8 cellular contexts compared by ENCODE assay signal in the genomic region with DNA sequence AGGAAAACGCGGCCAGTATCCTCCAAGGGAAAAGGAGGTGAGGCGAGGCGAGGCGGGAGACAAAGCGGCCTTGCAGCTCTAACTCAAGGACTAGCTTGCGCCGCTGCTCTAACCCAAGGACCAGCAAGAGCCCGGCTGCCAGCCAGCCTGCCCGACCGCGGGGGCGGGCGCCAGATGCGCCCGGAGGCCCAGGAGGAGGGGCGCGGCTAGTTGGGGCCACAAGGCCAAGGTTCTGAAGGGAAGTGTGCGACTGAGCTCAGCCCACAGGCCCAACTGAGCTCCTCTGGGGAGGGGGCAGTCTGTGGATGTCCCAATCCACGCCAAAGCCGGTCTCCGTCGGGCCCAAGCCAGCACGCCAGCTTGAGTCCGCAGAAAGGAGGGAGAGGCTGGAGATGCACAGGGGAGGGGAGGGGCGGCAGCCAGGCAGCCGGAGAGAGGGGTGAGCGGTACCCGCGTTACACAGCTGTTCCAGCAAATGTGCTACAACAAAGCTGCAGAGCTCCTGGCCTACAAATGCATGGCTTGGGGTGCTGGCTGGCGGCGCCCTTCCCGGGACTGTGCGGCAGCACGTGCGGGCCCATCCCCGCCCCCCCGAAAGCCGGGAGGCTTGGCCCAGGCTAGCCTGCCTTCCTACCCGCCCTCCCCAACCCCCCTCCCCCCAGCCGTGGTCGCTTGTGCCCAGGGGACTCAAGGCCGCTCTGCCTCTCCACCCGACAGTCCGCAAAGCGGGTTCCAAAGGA. TPM values are rescaled to one million over a fixed set of nuclear protein-coding genes. Genes with fewer than 3 reads are reported as not detected.
DNase-seq lines count a peak whose midpoint lies in the region; ATAC-seq and TF ChIP-seq lines count a peak whose summit lies in the region.

No MANE protein-coding gene starts in this region.

- H3K4me1 Mint-ChIP-seq in CD8-positive, alpha-beta memory T cell: peaks cover 6 to 29% (median 16%) of the 10 kb centered on the region in 3 donors

- H3K27ac Mint-ChIP-seq in CD8-positive, alpha-beta memory T cell: peak overlapping the region in 3 of 8 donors; percentile 3 to 78 (median 17)

- H3K9me3 Mint-ChIP-seq in CD8-positive, alpha-beta memory T cell: no peaks in the 10 kb centered on the region

- no CpG with 5 or more reads among the region's 46 CpGs for WGBS in mesendoderm (ENCODE audit: extremely low coverage, insufficient coverage, low lambda C conversion rate)

- no peaks in the 10 kb centered on the region for H3K36me3 ChIP-seq in CD8-positive, alpha-beta memory T cell (ENCODE audit: insufficient read depth, low read length)
- H3K36me3 ChIP-seq in HUES48 (ENCODE audit: control insufficient read depth, insufficient read depth, low read length) (no peaks in the 10 kb centered on the region), endocrine pancreas (ENCODE audit: control insufficient read depth, insufficient read depth, low read length) (no peaks in the 10 kb centered on the region), mesendoderm (ENCODE audit: control insufficient read depth, insufficient read depth, low read length) (no peaks in the 10 kb centered on the region), stomach smooth muscle (ENCODE audit: control insufficient read depth in 2 of 2, insufficient read depth in 2 of 2, low read length in 2 of 2) (no peaks in the 10 kb centered on the region)

- H3K27me3 Mint-ChIP-seq in CD8-positive, alpha-beta memory T cell: peaks cover 0 to 4% of the 10 kb centered on the region in 2 donors

- CTCF ChIA-PET in CD8-positive, alpha-beta memory T cell (lab: Charles Lee): no interaction called here

- H2BK15ac ChIP-seq in mesendoderm (replicated peaks; ENCODE audit: low read depth): no peak overlapping the region

- H3K79me1 ChIP-seq in mesendoderm (ENCODE audit: low read length): no peaks in the 10 kb centered on the region

- no peak overlapping the region for H2BK120ac ChIP-seq in mesendoderm (ENCODE audit: low read depth, low read length)

- H3K79me2 ChIP-seq in mesendoderm (ENCODE audit: control insufficient read depth, insufficient read depth, low read length): no peaks in the 10 kb centered on the region

- peak overlapping the region; percentile 35; the same call in 1 of the 2 replicates for H3K9ac ChIP-seq in HUES48 (ENCODE audit: low read depth, low read length)
- H3K9ac ChIP-seq in endocrine pancreas (ENCODE audit: control insufficient read depth, insufficient read depth, low read length): peak overlapping the region; percentile 39
- H3K9ac ChIP-seq in mesendoderm (ENCODE audit: low read length): peak overlapping the region; percentile 76
- peak overlapping the region; percentile 62 to 64 for H3K9ac ChIP-seq in stomach smooth muscle (ENCODE audit: low read length in 2 of 2)

- H3K27me3 ChIP-seq in CD8-positive, alpha-beta memory T cell (ENCODE audit: insufficient read depth, low read length, poor library complexity, severe bottlenecking): no peaks in the 10 kb centered on the region
- H3K27me3 ChIP-seq in HUES48 (ENCODE audit: control insufficient read depth, insufficient read depth, low read length): peaks cover 11% of the 10 kb centered on the region
- H3K27me3 ChIP-seq in endocrine pancreas (ENCODE audit: control insufficient read depth, insufficient read depth, low read length): no peaks in the 10 kb centered on the region
- no peaks in the 10 kb centered on the region for H3K27me3 ChIP-seq in mesendoderm (ENCODE audit: insufficient read depth, low read length, poor library complexity)
- peaks cover 0 to 2% of the 10 kb centered on the region in 2 donors for H3K27me3 ChIP-seq in stomach smooth muscle (ENCODE audit: control insufficient read depth in 1 of 2, insufficient read depth in 2 of 2, low read length in 2 of 2)

- POLR2A ChIA-PET in CD8-positive, alpha-beta memory T cell (lab: Charles Lee): no interaction called here

- H3K27ac ChIP-seq in CD8-positive, alpha-beta memory T cell (ENCODE audit: low read depth, low read length): no peak overlapping the region
- no peak overlapping the region for H3K27ac ChIP-seq in HUES48 (ENCODE audit: low read depth, low read length)
- no peak overlapping the region for H3K27ac ChIP-seq in mesendoderm (ENCODE audit: low read depth, low read length)
- H3K27ac ChIP-seq in stomach smooth muscle (ENCODE audit: low read length): peak overlapping the region; percentile 85

- H4K5ac ChIP-seq in mesendoderm (ENCODE audit: low read length): no peak overlapping the region

- no peak overlapping the region for H2AK5ac ChIP-seq in mesendoderm (ENCODE audit: low read length)

- no peak overlapping the region for H2BK5ac ChIP-seq in mesendoderm (ENCODE audit: low read length)

- H3K23ac ChIP-seq in mesendoderm (ENCODE audit: low read length): no peak overlapping the region

- DNase-seq in CD8-positive, alpha-beta memory T cell: peak in 3 of 5 donors; percentile 2 to 23 (median 10)
- DNase-seq in mesendoderm (peak; percentile 52), GOT3 (lab: John Stamatoyannopoulos, UW) (no peak)

- no peak overlapping the region for H3K18ac ChIP-seq in mesendoderm (ENCODE audit: low read length)

- H3K56ac ChIP-seq in mesendoderm (ENCODE audit: low read length): peak overlapping the region; percentile 85

- peak; percentile 16 for ATAC-seq in GM19455 (IDR thresholded peaks at IDR 0.05; ENCODE audit: unreplicated experiment)

- H3K4me3 ChIP-seq in CD8-positive, alpha-beta memory T cell (ENCODE audit: low read length): peak overlapping the region; percentile 74
- H3K4me3 ChIP-seq in HUES48 (ENCODE audit: low read depth, low read length): peak overlapping the region; percentile 74
- peak overlapping the region; percentile 65 for H3K4me3 ChIP-seq in WI38 (ENCODE audit: low read depth, low read length)
- H3K4me3 ChIP-seq in endocrine pancreas (ENCODE audit: control insufficient read depth, insufficient read depth, low read length): peak overlapping the region; percentile 18
- H3K4me3 ChIP-seq in mesendoderm (ENCODE audit: low read length): peak overlapping the region; percentile 44
- H3K4me3 ChIP-seq in stomach smooth muscle (ENCODE audit: low read length in 2 of 2): peak overlapping the region; percentile 72 to 78

- H3K4me1 ChIP-seq in CD8-positive, alpha-beta memory T cell (ENCODE audit: insufficient read depth, low read length): peaks cover 7% of the 10 kb centered on the region
- H3K4me1 ChIP-seq in HUES48 (ENCODE audit: control insufficient read depth, insufficient read depth, low read length) (no peaks in the 10 kb centered on the region), endocrine pancreas (ENCODE audit: control insufficient read depth, insufficient read depth, low read length) (peaks cover 4% of the 10 kb centered on the region), mesendoderm (ENCODE audit: control insufficient read depth, low read depth, low read length) (no peaks in the 10 kb centered on the region), stomach smooth muscle (ENCODE audit: control insufficient read depth, insufficient read depth, low read length) (peaks cover 40% of the 10 kb centered on the region)

- no peak overlapping the region for H3K4ac ChIP-seq in mesendoderm (ENCODE audit: low read depth, low read length)

- TF ChIP-seq CTCF in WI38 (IDR thresholded peaks at IDR 0.05; ENCODE audit: low read depth, low read length): no peak

- H3K36me3 Mint-ChIP-seq in CD8-positive, alpha-beta memory T cell: peaks cover 0 to 3% (median 0%) of the 10 kb centered on the region in 3 donors

- peak overlapping the region; percentile 78 to 98 (median 91) for H3K4me3 Mint-ChIP-seq in CD8-positive, alpha-beta memory T cell

- peak overlapping the region; percentile 52 for H3K4me2 ChIP-seq in mesendoderm (ENCODE audit: low read length)

- no peaks in the 10 kb centered on the region for H3K9me3 ChIP-seq in CD8-positive, alpha-beta memory T cell (ENCODE audit: low read length)
- H3K9me3 ChIP-seq in HUES48 (ENCODE audit: control insufficient read depth, insufficient read depth, low read length) (peaks cover 31% of the 10 kb centered on the region; the same call in 1 of the 2 replicates), endocrine pancreas (ENCODE audit: control insufficient read depth, low read length) (no peaks in the 10 kb centered on the region), stomach smooth muscle (ENCODE audit: control insufficient read depth in 2 of 2, low read length in 2 of 2) (no peaks in the 10 kb centered on the region)

- no peak overlapping the region for H4K8ac ChIP-seq in mesendoderm (ENCODE audit: low read depth, low read length)

RNA-seq across cellular contexts. Expression of a gene that starts 0.6 kb away (rescaled TPM):
- 1 to 10 TPM; 3.8 to 4.0 TPM for total RNA-seq in CD8-positive, alpha-beta memory T cell
- polyA plus RNA-seq in CD8-positive, alpha-beta memory T cell: 0.13 TPM
- polyA plus RNA-seq in mesendoderm (2013, experiment 1 of 2): 7.5 TPM
- polyA plus RNA-seq in mesendoderm (2013, experiment 2 of 2): 7.5 TPM

RNA-seq across cellular contexts. Expression of a gene that starts 25.5 kb away (rescaled TPM):
- total RNA-seq in CD8-positive, alpha-beta memory T cell: not detected
- not detected for polyA plus RNA-seq in CD8-positive, alpha-beta memory T cell
- 0.52 TPM for polyA plus RNA-seq in mesendoderm (2013, experiment 1 of 2)
- 0.56 TPM for polyA plus RNA-seq in mesendoderm (2013, experiment 2 of 2)

Comparison
In these comparisons a context has a peak if more than half of its experiments do, and no peak if none do; other contexts are left out.
1. H3K4me3 ChIP-seq: peak in every context shown above with its lines; median percentile 75 in stomach smooth muscle; 74 in CD8-positive, alpha-beta memory T cell; 74 in HUES48; 65 in WI38; 44 in mesendoderm; 18 in endocrine pancreas.